8 cellular contexts compared by ENCODE assay signal in the genomic region with DNA sequence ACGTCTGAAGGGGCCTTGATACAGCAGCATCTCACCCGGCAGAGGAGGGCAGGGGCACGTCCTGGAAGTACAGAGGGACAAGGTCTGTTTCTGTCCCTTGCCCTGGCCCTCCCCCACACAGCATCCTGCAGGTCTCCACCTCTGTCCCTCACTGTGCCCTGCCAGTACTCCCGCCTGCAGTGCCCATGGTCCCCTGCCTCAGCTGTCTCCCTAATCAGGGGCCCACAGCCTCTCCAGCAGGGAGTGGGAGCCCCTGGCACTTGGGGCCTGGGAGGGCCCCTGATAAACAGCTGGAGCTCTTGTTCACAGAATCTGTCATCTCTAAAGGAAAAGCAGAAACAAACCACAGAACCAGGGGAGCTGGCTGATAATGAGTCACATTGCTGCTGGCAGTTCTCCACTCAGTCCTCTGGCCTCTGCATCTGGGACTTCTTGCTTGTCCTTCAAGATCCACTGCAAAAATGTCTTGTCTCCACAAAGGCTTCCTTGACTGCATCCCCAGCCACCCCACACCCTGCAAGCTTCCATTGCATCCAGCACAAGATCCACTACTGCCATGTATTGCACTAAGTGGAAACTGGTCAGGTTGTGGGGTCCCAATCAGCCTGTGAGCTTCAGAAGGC. TPM values are rescaled to one million over a fixed set of nuclear protein-coding genes. Genes with fewer than 3 reads are reported as not detected.
A peak's percentile ranks its signal among the peaks of the same experiment; 100 is the strongest.
DNase-seq lines count a peak whose midpoint lies in the region.

No MANE protein-coding gene starts in this region.

- peaks cover 74% of the 10 kb centered on the region for H3K4me1 Mint-ChIP-seq in activated T-cell treated with anti-CD3 and anti-CD28 coated beads, Interleukin-2, amount 50 U/mL, for 24 hours (ENCODE audit: low read depth)

- no peaks in the 10 kb centered on the region for H3K27me3 Mint-ChIP-seq in activated T-cell treated with anti-CD3 and anti-CD28 coated beads, Interleukin-2, amount 50 U/mL, for 24 hours

- H3K27ac Mint-ChIP-seq in activated T-cell treated with anti-CD3 and anti-CD28 coated beads, Interleukin-2, amount 50 U/mL, for 24 hours = peak overlapping the region; percentile 92

- DNase-seq in activated T-cell treated with anti-CD3 and anti-CD28 coated beads, Interleukin-2, amount 50 U/mL, for 24 hours = peak; percentile 59
- no peak for DNase-seq in activated T-cell treated with anti-CD3 and anti-CD28 coated beads, Interleukin-2, amount 50 U/mL, for 1 hour
- peak; percentile 80 to 91 for DNase-seq in SJCRH30
- DNase-seq in fibroblast of gingiva (ENCODE audit: low read depth) = peak; percentile 60
- peak; percentile 68 for DNase-seq in stromal cell of bone marrow (ENCODE audit: low read depth)
- DNase-seq in NCI-H1092 treated with DMSO at 0.1 percent for 48 hours (lab: John Stamatoyannopoulos, UW) = no peak
- no peak for DNase-seq in NCI-H187 treated with DMSO at 0.1 percent for 48 hours (lab: John Stamatoyannopoulos, UW)
- DNase-seq in NCI-H524 treated with DMSO at 0.1 percent for 48 hours (lab: John Stamatoyannopoulos, UW) = no peak

- H3K9me3 Mint-ChIP-seq in activated T-cell treated with anti-CD3 and anti-CD28 coated beads, Interleukin-2, amount 50 U/mL, for 24 hours = peaks cover 6% of the 10 kb centered on the region

- peak overlapping the region; percentile 46 for H3K27ac ChIP-seq in SJCRH30

- H3K27me3 ChIP-seq in SJCRH30 = no peaks in the 10 kb centered on the region

- no peaks in the 10 kb centered on the region for H3K36me3 ChIP-seq in SJCRH30

- H3K4me3 ChIP-seq in SJCRH30 = no peak overlapping the region

- peaks cover 42% of the 10 kb centered on the region for H3K36me3 Mint-ChIP-seq in activated T-cell treated with anti-CD3 and anti-CD28 coated beads, Interleukin-2, amount 50 U/mL, for 24 hours (ENCODE audit: low read depth)

- no peaks in the 10 kb centered on the region for H3K9me3 ChIP-seq in SJCRH30 (replicated peaks)

- peaks cover 28% of the 10 kb centered on the region for H3K4me1 ChIP-seq in SJCRH30

- H3K4me3 Mint-ChIP-seq in activated T-cell treated with anti-CD3 and anti-CD28 coated beads, Interleukin-2, amount 50 U/mL, for 24 hours = peak overlapping the region; percentile 61

RNA-seq across cellular contexts. Expression of a gene that starts 33.2 kb away (rescaled TPM):
- total RNA-seq in SJCRH30 (2014; rRNA removed; shearing (Covaris generic)) = 37.0 and 43.1 TPM in 2 replicates

Comparison
In these comparisons a context has a peak if more than half of its experiments do, and no peak if none do; other contexts are left out.
1. DNase-seq: peak in activated T-cell treated with anti-CD3 and anti-CD28 coated beads, Interleukin-2, amount 50 U/mL, for 24 hours (single experiment), SJCRH30 (2 of 2), fibroblast of gingiva (single experiment) and stromal cell of bone marrow (single experiment); none in activated T-cell treated with anti-CD3 and anti-CD28 coated beads, Interleukin-2, amount 50 U/mL, for 1 hour (single experiment), NCI-H1092 treated with DMSO at 0.1 percent for 48 hours (single experiment), NCI-H187 treated with DMSO at 0.1 percent for 48 hours (single experiment) and NCI-H524 treated with DMSO at 0.1 percent for 48 hours (single experiment).